Comparison of ENCODE assay signal across 1 cellular context in the genomic region with DNA sequence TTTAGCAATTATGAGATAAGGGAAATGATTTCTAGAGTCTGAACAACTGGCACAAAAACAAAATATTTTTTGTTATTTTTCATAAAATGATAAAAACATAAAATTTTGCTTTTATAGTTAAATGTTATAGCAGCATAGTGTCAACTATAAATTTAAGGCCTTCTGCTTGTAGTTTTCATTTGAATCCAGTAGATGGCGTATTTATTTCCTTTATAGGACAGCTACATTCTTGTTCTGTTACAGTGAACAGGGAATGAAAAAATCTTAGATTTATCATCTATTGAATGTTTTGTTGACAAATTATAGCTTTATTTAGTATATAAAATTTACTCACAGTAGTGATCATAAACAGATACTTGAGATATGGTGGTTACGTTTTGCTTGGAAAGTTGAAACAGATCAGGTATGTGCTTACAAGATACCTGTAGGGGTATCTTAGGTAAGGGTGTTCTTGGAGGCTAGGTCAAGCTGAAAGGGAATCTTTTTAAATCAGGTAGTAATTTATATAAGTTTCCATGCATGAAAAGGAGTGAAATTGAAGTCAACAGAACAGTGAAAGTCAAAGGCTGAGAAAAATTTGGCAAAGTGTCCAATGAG.
TF ChIP-seq lines count a peak whose summit lies in the region.

No MANE protein-coding gene starts in this region.

TF ChIP-seq in WTC11, 78 proteins besides CTCF, POLR2A, EP300 and RAD21 (continued from another document):
- TF ChIP-seq, protein P1, sequence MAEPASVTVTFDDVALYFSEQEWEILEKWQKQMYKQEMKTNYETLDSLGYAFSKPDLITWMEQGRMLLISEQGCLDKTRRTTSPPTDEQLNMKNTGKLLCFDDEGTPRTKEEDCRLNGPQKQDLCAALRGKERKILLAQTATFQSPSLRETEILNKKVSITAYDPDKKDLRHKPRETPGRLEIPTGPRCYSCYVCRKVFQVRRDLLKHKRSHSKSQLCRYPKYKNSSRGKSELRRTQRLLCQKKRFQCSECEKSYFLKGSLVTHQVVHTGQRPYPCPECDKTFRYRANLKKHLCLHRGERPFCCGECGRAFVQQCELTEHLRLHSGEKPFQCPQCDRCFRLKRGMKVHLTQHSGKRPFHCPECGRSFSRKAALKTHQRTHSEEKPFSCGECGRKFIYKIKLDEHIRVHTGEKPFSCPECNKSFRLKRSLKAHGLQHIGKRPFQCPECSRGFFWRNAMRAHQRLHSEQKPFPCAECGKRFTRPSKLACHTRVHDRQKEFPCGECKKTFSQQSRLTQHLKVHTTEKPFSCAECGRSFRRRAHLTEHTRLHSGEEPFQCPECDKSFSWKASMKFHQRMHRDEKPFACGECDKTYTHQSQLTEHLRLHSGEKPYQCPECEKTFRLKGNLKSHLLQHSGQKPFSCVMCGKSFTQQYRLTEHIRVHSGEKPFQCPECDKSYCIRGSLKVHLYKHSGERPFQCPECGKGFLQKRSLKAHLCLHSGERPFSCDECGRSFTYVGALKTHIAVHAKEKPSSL (CRISPR knock-in tag; conservative IDR thresholded peaks at IDR 0.05) = no peak
- TF ChIP-seq SOX15 (CRISPR knock-in tag; IDR thresholded peaks at IDR 0.05) = no peak
- no peak for TF ChIP-seq ZNF671 (CRISPR knock-in tag; IDR thresholded peaks at IDR 0.05)
- TF ChIP-seq OVOL2 (CRISPR knock-in tag; IDR thresholded peaks at IDR 0.05; ENCODE audit: borderline replicate concordance) = no peak
